In the genomic region with DNA sequence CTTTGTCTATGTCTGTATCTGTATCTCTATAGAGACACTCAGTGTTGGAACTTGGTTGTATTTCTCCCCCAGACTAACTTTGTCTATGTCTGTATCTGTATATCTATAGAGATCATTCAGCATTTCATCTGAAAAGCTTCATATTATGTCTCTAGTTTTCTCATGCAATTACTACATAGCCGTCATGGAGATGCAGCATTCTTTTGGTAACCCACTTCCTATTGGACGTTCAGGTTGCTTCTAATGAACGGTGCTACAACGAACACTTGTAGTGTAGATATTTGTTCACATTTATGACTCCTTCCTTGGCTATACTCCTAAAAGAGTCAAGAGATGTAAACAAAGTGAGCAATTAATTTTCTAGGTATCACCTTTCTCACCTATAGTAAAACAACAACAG, we compare ENCODE assay signal across 1 cellular context.
TF ChIP-seq lines count a peak whose summit lies in the region.

No MANE protein-coding gene starts in this region.

TF ChIP-seq in GM12878, 131 proteins besides CTCF, POLR2A, EP300 and RAD21:
- TF ChIP-seq, protein P1, sequence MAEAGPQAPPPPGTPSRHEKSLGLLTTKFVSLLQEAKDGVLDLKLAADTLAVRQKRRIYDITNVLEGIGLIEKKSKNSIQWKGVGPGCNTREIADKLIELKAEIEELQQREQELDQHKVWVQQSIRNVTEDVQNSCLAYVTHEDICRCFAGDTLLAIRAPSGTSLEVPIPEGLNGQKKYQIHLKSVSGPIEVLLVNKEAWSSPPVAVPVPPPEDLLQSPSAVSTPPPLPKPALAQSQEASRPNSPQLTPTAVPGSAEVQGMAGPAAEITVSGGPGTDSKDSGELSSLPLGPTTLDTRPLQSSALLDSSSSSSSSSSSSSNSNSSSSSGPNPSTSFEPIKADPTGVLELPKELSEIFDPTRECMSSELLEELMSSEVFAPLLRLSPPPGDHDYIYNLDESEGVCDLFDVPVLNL (IDR thresholded peaks at IDR 0.05; ENCODE audit: low read depth, low read length), result no peak
- TF ChIP-seq ZSCAN29 (IDR thresholded peaks at IDR 0.05) (no peak), ZNF24 (IDR thresholded peaks at IDR 0.05) (no peak), MTA3 (IDR thresholded peaks at IDR 0.05; ENCODE audit: borderline replicate concordance, low read length) (no peak), ZNF384 (IDR thresholded peaks at IDR 0.05; ENCODE audit: borderline replicate concordance, low read depth, low read length) (no peak), POLR2AphosphoS5 (IDR thresholded peaks at IDR 0.05; ENCODE audit: low read length) (no peak)
- TF ChIP-seq, protein P2, sequence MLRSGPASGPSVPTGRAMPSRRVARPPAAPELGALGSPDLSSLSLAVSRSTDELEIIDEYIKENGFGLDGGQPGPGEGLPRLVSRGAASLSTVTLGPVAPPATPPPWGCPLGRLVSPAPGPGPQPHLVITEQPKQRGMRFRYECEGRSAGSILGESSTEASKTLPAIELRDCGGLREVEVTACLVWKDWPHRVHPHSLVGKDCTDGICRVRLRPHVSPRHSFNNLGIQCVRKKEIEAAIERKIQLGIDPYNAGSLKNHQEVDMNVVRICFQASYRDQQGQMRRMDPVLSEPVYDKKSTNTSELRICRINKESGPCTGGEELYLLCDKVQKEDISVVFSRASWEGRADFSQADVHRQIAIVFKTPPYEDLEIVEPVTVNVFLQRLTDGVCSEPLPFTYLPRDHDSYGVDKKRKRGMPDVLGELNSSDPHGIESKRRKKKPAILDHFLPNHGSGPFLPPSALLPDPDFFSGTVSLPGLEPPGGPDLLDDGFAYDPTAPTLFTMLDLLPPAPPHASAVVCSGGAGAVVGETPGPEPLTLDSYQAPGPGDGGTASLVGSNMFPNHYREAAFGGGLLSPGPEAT (IDR thresholded peaks at IDR 0.05; ENCODE audit: low read depth), result no peak
- TF ChIP-seq, protein P3, sequence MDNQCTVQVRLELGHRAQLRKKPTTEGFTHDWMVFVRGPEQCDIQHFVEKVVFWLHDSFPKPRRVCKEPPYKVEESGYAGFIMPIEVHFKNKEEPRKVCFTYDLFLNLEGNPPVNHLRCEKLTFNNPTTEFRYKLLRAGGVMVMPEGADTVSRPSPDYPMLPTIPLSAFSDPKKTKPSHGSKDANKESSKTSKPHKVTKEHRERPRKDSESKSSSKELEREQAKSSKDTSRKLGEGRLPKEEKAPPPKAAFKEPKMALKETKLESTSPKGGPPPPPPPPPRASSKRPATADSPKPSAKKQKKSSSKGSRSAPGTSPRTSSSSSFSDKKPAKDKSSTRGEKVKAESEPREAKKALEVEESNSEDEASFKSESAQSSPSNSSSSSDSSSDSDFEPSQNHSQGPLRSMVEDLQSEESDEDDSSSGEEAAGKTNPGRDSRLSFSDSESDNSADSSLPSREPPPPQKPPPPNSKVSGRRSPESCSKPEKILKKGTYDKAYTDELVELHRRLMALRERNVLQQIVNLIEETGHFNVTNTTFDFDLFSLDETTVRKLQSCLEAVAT (IDR thresholded peaks at IDR 0.05), result no peak
- TF ChIP-seq, protein P4, sequence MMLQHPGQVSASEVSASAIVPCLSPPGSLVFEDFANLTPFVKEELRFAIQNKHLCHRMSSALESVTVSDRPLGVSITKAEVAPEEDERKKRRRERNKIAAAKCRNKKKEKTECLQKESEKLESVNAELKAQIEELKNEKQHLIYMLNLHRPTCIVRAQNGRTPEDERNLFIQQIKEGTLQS (IDR thresholded peaks at IDR 0.05; ENCODE audit: borderline replicate concordance, extremely low read depth, low read depth, low read length), result no peak
- TF ChIP-seq, protein P5, sequence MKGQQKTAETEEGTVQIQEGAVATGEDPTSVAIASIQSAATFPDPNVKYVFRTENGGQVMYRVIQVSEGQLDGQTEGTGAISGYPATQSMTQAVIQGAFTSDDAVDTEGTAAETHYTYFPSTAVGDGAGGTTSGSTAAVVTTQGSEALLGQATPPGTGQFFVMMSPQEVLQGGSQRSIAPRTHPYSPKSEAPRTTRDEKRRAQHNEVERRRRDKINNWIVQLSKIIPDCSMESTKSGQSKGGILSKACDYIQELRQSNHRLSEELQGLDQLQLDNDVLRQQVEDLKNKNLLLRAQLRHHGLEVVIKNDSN (IDR thresholded peaks at IDR 0.05; ENCODE audit: borderline replicate concordance, extremely low read length, insufficient read depth, low read depth, low read length), result no peak
- TF ChIP-seq, protein P6, sequence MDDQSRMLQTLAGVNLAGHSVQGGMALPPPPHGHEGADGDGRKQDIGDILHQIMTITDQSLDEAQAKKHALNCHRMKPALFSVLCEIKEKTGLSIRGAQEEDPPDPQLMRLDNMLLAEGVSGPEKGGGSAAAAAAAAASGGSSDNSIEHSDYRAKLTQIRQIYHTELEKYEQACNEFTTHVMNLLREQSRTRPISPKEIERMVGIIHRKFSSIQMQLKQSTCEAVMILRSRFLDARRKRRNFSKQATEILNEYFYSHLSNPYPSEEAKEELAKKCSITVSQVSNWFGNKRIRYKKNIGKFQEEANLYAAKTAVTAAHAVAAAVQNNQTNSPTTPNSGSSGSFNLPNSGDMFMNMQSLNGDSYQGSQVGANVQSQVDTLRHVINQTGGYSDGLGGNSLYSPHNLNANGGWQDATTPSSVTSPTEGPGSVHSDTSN (IDR thresholded peaks at IDR 0.05; ENCODE audit: insufficient replicate concordance, low read depth, low read length), result no peak
